1 cellular context compared by ENCODE assay signal in the genomic region with DNA sequence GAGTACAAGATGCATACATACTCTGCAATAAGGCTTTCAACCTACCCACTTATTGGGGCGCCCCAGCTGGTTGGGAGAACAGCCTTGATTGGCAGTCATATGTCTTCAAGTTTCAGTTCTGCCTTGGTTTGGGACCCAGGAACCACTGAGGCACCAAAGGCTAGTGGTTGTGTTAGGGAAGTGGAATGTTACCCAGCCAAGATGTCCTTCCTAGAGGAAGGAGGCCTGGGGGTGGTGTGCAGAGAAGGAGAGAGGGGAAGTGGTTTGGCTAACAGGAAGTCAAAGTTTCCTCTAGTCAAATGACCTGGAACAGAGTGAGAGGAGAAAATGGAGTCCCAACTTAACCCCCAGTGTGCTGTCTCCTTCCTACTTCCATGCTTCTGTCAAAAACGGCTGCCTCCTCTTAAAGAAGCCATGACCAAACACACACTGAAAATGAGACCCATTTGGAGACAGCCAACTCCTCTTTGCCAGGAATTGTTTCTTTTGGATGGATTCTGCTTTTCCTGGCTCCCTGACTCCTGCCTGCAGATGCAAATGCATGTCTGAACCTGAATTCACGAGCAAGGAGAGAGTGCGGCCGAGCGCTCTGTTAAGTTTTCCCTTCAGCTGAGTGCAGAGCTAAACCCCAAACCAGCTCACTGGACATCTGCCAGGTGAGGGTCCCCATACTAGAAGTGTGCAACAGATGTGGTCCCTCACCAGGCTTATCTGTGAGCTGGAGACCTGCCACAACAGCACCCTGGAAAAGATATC.
TF ChIP-seq lines count a peak whose summit lies in the region.

No MANE protein-coding gene starts in this region.

TF ChIP-seq in K562, 482 proteins besides CTCF, POLR2A, EP300 and RAD21 (continued from another document):
- TF ChIP-seq, protein P1, sequence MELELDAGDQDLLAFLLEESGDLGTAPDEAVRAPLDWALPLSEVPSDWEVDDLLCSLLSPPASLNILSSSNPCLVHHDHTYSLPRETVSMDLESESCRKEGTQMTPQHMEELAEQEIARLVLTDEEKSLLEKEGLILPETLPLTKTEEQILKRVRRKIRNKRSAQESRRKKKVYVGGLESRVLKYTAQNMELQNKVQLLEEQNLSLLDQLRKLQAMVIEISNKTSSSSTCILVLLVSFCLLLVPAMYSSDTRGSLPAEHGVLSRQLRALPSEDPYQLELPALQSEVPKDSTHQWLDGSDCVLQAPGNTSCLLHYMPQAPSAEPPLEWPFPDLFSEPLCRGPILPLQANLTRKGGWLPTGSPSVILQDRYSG (tag; conservative IDR thresholded peaks at IDR 0.05; ENCODE audit: low read depth): 0 out of 2 replicates have a peak, but pooled peaks have one; percentile 49
- TF ChIP-seq NFIC (IDR thresholded peaks at IDR 0.05) (peak; percentile 40), ZNF644 (tag; IDR thresholded peaks at IDR 0.05; ENCODE audit: low read depth) (no peak), SMAD4 (CRISPR knock-in tag; conservative IDR thresholded peaks at IDR 0.05) (peak; percentile 68), OTX1 (CRISPR knock-in tag; IDR thresholded peaks at IDR 0.05) (0 out of 2 replicates have a peak, but pooled peaks have one; percentile 12), COPS2 (conservative IDR thresholded peaks at IDR 0.05) (no peak), DMBX1 (CRISPR knock-in tag; IDR thresholded peaks at IDR 0.05; ENCODE audit: borderline replicate concordance) (peak; percentile 79), ZNF699 (CRISPR knock-in tag; IDR thresholded peaks at IDR 0.05; ENCODE audit: insufficient replicate concordance) (no peak), CBX3 (IDR thresholded peaks at IDR 0.05; ENCODE audit: borderline replicate concordance in 1 of 2, low read length in 2 of 2) (no peak), ZNF311 (CRISPR knock-in tag; IDR thresholded peaks at IDR 0.05) (no peak), ZNF766 (CRISPR knock-in tag; conservative IDR thresholded peaks at IDR 0.05) (0 out of 2 replicates have a peak, but pooled peaks have one; percentile 36), ETV6 (IDR thresholded peaks at IDR 0.05; ENCODE audit: borderline replicate concordance in 1 of 2, low read depth in 2 of 2, low read length in 1 of 2) (0 out of 4 replicates have a peak, but pooled peaks have one; percentile 32 to 51), ETV6 (CRISPR knock-in tag; IDR thresholded peaks at IDR 0.05; ENCODE audit: borderline replicate concordance) (no peak), LCOR (CRISPR knock-in tag; IDR thresholded peaks at IDR 0.05) (no peak), MEF2D (tag; conservative IDR thresholded peaks at IDR 0.05; ENCODE audit: low read depth) (peak; percentile 36; the same call in 1 of the 2 replicates), TFAM (CRISPR knock-in tag; conservative IDR thresholded peaks at IDR 0.05) (no peak), ZFP36 (IDR thresholded peaks at IDR 0.05; ENCODE audit: low read depth, low read length, partially characterized antibody) (peak; percentile 51), FUS (optimal IDR thresholded peaks at IDR 0.05; ENCODE audit: low read depth, low read length) (no peak), ZFPM2 (CRISPR knock-in tag; IDR thresholded peaks at IDR 0.05) (no peak), BACH1 (tag; IDR thresholded peaks at IDR 0.05) (peak; percentile 48; the same call in 1 of the 2 replicates), ZNF239 (CRISPR knock-in tag; IDR thresholded peaks at IDR 0.05) (peak; percentile 43; the same call in 1 of the 2 replicates), GTF2E2 (tag; IDR thresholded peaks at IDR 0.05) (0 out of 2 replicates have a peak, but pooled peaks have one; percentile 20), CBFA2T3 (IDR thresholded peaks at IDR 0.05) (peak; percentile 14; the same call in 1 of the 2 replicates), STAG1 (CRISPR knock-in tag; IDR thresholded peaks at IDR 0.05; ENCODE audit: borderline replicate concordance) (no peak), MAFK (IDR thresholded peaks at IDR 0.05; ENCODE audit: low read length) (no peak), ELF2 (CRISPR knock-in tag; IDR thresholded peaks at IDR 0.05) (0 out of 2 replicates have a peak, but pooled peaks have one; percentile 18), MAZ (CRISPR knock-in tag; conservative IDR thresholded peaks at IDR 0.05 in 1 of 2, IDR thresholded peaks at IDR 0.05 in 1 of 2) (0 out of 4 replicates have a peak, but pooled peaks of 1 of the 2 experiments have one; percentile 23), SPI1 (IDR thresholded peaks at IDR 0.05; ENCODE audit: borderline replicate concordance, low read depth, low read length) (peak; percentile 88), ELF4 (CRISPR knock-in tag; IDR thresholded peaks at IDR 0.05) (peak; percentile 66; the same call in 1 of the 2 replicates), HNRNPH1 (optimal IDR thresholded peaks at IDR 0.05; ENCODE audit: low read depth, low read length) (no peak), ZFX (CRISPR knock-in tag; IDR thresholded peaks at IDR 0.05) (no peak), HMGN3 (IDR thresholded peaks at IDR 0.05; ENCODE audit: borderline replicate concordance, extremely low read depth, insufficient read length, low read depth, low read length) (no peak), ZNF583 (CRISPR knock-in tag; IDR thresholded peaks at IDR 0.05) (peak; percentile 71; the same call in 1 of the 2 replicates), RFX1 (IDR thresholded peaks at IDR 0.05) (no peak), NR2C1 (IDR thresholded peaks at IDR 0.05) (no peak), NR2C1 (tag; IDR thresholded peaks at IDR 0.05) (peak; percentile 59), FOS (IDR thresholded peaks at IDR 0.05; ENCODE audit: extremely low read depth, insufficient read length) (no peak)
- TF ChIP-seq, protein P2, sequence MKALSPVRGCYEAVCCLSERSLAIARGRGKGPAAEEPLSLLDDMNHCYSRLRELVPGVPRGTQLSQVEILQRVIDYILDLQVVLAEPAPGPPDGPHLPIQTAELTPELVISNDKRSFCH (CRISPR knock-in tag; IDR thresholded peaks at IDR 0.05): no peak
- TF ChIP-seq, protein P2 (tag; IDR thresholded peaks at IDR 0.05): peak; percentile 58
- TF ChIP-seq, protein P3, sequence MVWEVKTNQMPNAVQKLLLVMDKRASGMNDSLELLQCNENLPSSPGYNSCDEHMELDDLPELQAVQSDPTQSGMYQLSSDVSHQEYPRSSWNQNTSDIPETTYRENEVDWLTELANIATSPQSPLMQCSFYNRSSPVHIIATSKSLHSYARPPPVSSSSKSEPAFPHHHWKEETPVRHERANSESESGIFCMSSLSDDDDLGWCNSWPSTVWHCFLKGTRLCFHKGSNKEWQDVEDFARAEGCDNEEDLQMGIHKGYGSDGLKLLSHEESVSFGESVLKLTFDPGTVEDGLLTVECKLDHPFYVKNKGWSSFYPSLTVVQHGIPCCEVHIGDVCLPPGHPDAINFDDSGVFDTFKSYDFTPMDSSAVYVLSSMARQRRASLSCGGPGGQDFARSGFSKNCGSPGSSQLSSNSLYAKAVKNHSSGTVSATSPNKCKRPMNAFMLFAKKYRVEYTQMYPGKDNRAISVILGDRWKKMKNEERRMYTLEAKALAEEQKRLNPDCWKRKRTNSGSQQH (CRISPR knock-in tag; IDR thresholded peaks at IDR 0.05): peak; percentile 47; the same call in 1 of the 2 replicates
- TF ChIP-seq, protein P4, sequence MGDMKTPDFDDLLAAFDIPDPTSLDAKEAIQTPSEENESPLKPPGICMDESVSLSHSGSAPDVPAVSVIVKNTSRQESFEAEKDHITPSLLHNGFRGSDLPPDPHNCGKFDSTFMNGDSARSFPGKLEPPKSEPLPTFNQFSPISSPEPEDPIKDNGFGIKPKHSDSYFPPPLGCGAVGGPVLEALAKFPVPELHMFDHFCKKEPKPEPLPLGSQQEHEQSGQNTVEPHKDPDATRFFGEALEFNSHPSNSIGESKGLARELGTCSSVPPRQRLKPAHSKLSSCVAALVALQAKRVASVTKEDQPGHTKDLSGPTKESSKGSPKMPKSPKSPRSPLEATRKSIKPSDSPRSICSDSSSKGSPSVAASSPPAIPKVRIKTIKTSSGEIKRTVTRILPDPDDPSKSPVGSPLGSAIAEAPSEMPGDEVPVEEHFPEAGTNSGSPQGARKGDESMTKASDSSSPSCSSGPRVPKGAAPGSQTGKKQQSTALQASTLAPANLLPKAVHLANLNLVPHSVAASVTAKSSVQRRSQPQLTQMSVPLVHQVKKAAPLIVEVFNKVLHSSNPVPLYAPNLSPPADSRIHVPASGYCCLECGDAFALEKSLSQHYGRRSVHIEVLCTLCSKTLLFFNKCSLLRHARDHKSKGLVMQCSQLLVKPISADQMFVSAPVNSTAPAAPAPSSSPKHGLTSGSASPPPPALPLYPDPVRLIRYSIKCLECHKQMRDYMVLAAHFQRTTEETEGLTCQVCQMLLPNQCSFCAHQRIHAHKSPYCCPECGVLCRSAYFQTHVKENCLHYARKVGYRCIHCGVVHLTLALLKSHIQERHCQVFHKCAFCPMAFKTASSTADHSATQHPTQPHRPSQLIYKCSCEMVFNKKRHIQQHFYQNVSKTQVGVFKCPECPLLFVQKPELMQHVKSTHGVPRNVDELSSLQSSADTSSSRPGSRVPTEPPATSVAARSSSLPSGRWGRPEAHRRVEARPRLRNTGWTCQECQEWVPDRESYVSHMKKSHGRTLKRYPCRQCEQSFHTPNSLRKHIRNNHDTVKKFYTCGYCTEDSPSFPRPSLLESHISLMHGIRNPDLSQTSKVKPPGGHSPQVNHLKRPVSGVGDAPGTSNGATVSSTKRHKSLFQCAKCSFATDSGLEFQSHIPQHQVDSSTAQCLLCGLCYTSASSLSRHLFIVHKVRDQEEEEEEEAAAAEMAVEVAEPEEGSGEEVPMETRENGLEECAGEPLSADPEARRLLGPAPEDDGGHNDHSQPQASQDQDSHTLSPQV (IDR thresholded peaks at IDR 0.05): peak; percentile 74
- TF ChIP-seq, protein P5, sequence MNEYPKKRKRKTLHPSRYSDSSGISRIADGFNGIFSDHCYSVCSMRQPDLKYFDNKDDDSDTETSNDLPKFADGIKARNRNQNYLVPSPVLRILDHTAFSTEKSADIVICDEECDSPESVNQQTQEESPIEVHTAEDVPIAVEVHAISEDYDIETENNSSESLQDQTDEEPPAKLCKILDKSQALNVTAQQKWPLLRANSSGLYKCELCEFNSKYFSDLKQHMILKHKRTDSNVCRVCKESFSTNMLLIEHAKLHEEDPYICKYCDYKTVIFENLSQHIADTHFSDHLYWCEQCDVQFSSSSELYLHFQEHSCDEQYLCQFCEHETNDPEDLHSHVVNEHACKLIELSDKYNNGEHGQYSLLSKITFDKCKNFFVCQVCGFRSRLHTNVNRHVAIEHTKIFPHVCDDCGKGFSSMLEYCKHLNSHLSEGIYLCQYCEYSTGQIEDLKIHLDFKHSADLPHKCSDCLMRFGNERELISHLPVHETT (CRISPR knock-in tag; conservative IDR thresholded peaks at IDR 0.05 in 1 of 2, IDR thresholded peaks at IDR 0.05 in 1 of 2): peak in 1 of 2 experiments; percentile 55; a peak in 1 of 4 replicates
- TF ChIP-seq, protein P6, sequence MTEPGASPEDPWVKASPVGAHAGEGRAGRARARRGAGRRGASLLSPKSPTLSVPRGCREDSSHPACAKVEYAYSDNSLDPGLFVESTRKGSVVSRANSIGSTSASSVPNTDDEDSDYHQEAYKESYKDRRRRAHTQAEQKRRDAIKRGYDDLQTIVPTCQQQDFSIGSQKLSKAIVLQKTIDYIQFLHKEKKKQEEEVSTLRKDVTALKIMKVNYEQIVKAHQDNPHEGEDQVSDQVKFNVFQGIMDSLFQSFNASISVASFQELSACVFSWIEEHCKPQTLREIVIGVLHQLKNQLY (CRISPR knock-in tag; conservative IDR thresholded peaks at IDR 0.05): no peak
- TF ChIP-seq, protein P7, sequence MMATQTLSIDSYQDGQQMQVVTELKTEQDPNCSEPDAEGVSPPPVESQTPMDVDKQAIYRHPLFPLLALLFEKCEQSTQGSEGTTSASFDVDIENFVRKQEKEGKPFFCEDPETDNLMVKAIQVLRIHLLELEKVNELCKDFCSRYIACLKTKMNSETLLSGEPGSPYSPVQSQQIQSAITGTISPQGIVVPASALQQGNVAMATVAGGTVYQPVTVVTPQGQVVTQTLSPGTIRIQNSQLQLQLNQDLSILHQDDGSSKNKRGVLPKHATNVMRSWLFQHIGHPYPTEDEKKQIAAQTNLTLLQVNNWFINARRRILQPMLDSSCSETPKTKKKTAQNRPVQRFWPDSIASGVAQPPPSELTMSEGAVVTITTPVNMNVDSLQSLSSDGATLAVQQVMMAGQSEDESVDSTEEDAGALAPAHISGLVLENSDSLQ (IDR thresholded peaks at IDR 0.05): peak; percentile 49; the same call in 1 of the 2 replicates
